2 cellular contexts compared by ENCODE assay signal in the genomic region with DNA sequence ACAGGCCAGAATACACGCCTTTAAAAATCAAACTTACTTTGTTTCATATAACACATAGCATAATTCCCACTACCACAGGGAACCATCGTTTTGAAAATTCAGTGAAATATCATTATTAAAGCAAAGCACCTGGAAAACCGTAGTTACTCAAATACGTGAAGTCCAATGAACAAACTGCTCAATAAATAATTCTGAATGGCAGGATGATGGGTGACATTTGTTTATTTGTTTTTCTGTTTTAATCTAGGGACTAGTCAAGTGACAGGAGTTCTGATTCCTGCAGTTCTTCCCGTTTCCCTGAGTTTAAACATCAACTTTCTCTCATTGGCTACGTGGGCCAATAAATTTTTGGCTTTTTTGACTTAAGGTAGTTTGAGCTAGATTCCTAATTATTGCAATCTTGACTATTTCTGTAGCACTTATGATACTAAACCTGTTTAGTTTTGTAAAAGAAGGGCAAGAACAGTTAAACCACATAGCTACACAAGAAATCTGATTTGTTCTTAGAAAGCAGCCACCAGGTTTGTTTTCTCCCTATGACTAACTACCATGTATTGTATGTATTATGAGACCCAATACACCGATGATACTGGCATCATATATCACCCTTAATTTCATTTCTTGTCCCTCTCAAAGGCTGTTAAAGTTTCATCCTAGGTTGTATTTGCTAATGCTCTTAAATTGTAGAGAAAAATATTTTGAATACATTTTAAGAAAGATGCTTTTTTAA.
TF ChIP-seq lines count a peak whose summit lies in the region.

No MANE protein-coding gene starts in this region.

TF ChIP-seq in A549, 52 proteins besides CTCF, POLR2A, EP300 and RAD21:
- TF ChIP-seq NR3C1 (IDR thresholded peaks at IDR 0.05), result no peak
- TF ChIP-seq RFX5 (IDR thresholded peaks at IDR 0.05), result no peak
- no peak for TF ChIP-seq EHMT2 (IDR thresholded peaks at IDR 0.05; ENCODE audit: low read depth)
- no peak for TF ChIP-seq ZSCAN20 (CRISPR knock-in tag; IDR thresholded peaks at IDR 0.05)
- TF ChIP-seq BCL3 (IDR thresholded peaks at IDR 0.05), result no peak
- no peak for TF ChIP-seq JUNB (IDR thresholded peaks at IDR 0.05)
- no peak for TF ChIP-seq PHF8 (IDR thresholded peaks at IDR 0.05; ENCODE audit: borderline replicate concordance, low read depth)
- no peak for TF ChIP-seq MYC (IDR thresholded peaks at IDR 0.05; ENCODE audit: borderline replicate concordance, low read length)
- TF ChIP-seq HOXB5 (CRISPR knock-in tag; IDR thresholded peaks at IDR 0.05), result no peak
- TF ChIP-seq RARB (CRISPR knock-in tag; IDR thresholded peaks at IDR 0.05), result no peak
- no peak for TF ChIP-seq RCOR1 (IDR thresholded peaks at IDR 0.05; ENCODE audit: low read depth, low read length)
- TF ChIP-seq JUN (IDR thresholded peaks at IDR 0.05), result no peak

TF ChIP-seq in K562, 482 proteins besides CTCF, POLR2A, EP300 and RAD21:
- TF ChIP-seq HMBOX1 (IDR thresholded peaks at IDR 0.05) (0 out of 2 replicates have a peak, but pooled peaks have one; percentile 27), BRD9 (IDR thresholded peaks at IDR 0.05; ENCODE audit: low read depth, partially characterized antibody) (no peak), TOE1 (IDR thresholded peaks at IDR 0.05; ENCODE audit: borderline replicate concordance) (no peak), TOE1 (CRISPR knock-in tag; IDR thresholded peaks at IDR 0.05; ENCODE audit: borderline replicate concordance, low read depth) (no peak), TAF15 (IDR thresholded peaks at IDR 0.05; ENCODE audit: low read depth, low read length) (no peak), IRF2 (CRISPR knock-in tag; IDR thresholded peaks at IDR 0.05) (no peak)
